ENCODE assay signal across 24 cellular contexts in genomic region chr12:105256011-105256410, GRCh38. TPM values are rescaled to one million over a fixed set of nuclear protein-coding genes. Genes with fewer than 3 reads are reported as not detected.
A peak's percentile ranks its signal among the peaks of the same experiment; 100 is the strongest.
DNase-seq lines count a peak whose midpoint lies in the region; TF ChIP-seq lines count a peak whose summit lies in the region.
"Had no signal": no experiment of that assay in that cellular context is flagged by ENCODE, and none has a peak within 500 bp of the region (broad histone marks: within the 10 kb centered on the region; RNA-seq: fewer than 3 reads in every experiment).

No MANE protein-coding gene starts in this region.

- no peak overlapping the region for H3K4me3 Mint-ChIP-seq in CD4-positive, alpha-beta memory T cell
- H3K4me3 Mint-ChIP-seq: activated naive CD8-positive, alpha-beta T cell treated with anti-CD3 and anti-CD28 coated beads, Interleukin-2, amount 10 ng/mL, durations not matched to agents 7 days and 5 days; CD4-positive, CD25-positive, alpha-beta regulatory T cell; naive B cell had no signal

- H3K27me3 ChIP-seq in AG04450 (ENCODE audit: control insufficient read depth, insufficient read depth, low read length) = no peaks in the 10 kb centered on the region
- no peaks in the 10 kb centered on the region for H3K27me3 ChIP-seq in osteoblast (ENCODE audit: insufficient read depth, low read length)
- no peaks in the 10 kb centered on the region for H3K27me3 ChIP-seq in CD4-positive, alpha-beta memory T cell (ENCODE audit: insufficient read depth, low read length)
- H3K27me3 ChIP-seq: upper lobe of left lung had no signal

- H3K27ac ChIP-seq in AG04450 (ENCODE audit: low read depth, low read length) (peak overlapping the region; percentile 69), osteoblast (ENCODE audit: low read depth, low read length) (peak overlapping the region; percentile 91)
- no peak overlapping the region for H3K27ac ChIP-seq in CD4-positive, alpha-beta memory T cell (ENCODE audit: low read depth, low read length)
- H3K27ac ChIP-seq: upper lobe of left lung, WERI-Rb-1 had no signal

- H2AFZ ChIP-seq in osteoblast (ENCODE audit: low read length) = peak overlapping the region; percentile 8

- intact Hi-C loops in CD4-positive, alpha-beta memory T cell (cut with micrococcal nuclease) = no loop called here

- H3K4me2 ChIP-seq in osteoblast (ENCODE audit: insufficient read depth, low read length) = peak overlapping the region; percentile 11

- H3K4me3 ChIP-seq in AG04450 (ENCODE audit: low read depth, low read length) (no peak overlapping the region), osteoblast (ENCODE audit: insufficient read depth, low read length) (no peak overlapping the region)
- no peak overlapping the region for H3K4me3 ChIP-seq in CD4-positive, alpha-beta memory T cell (ENCODE audit: low read length in 2 of 2)
- H3K4me3 ChIP-seq: upper lobe of left lung had no signal

- H3K9me3 Mint-ChIP-seq in CD4-positive, alpha-beta memory T cell = no peaks in the 10 kb centered on the region

- CTCF ChIA-PET in AG04450 (lab: Charles Lee) = no interaction called here
- CTCF ChIA-PET in CD4-positive, alpha-beta memory T cell (lab: Charles Lee; ENCODE audit: partially characterized antibody) = no interaction called here

- POLR2A ChIA-PET in AG04450 (lab: Yijun Ruan, JAX) = interaction anchor here (2.7 kb wide), 1 partner anchor 20 kb away, joined by 13 read pairs; the partner anchor contains the start of gene APPL2
- POLR2A ChIA-PET in CD4-positive, alpha-beta memory T cell (lab: Charles Lee; ENCODE audit: partially characterized antibody) = no interaction called here

- H4K20me1 ChIP-seq in osteoblast (ENCODE audit: insufficient read depth, low read length) = no peaks in the 10 kb centered on the region

- H3K36me3 ChIP-seq in osteoblast (ENCODE audit: insufficient read depth, low read length) = no peaks in the 10 kb centered on the region
- no peaks in the 10 kb centered on the region for H3K36me3 ChIP-seq in CD4-positive, alpha-beta memory T cell (ENCODE audit: insufficient read depth, low read length)
- H3K36me3 ChIP-seq: upper lobe of left lung, WERI-Rb-1 had no signal

- H3K27me3 Mint-ChIP-seq in CD4-positive, alpha-beta memory T cell = peaks cover 5 to 9% of the 10 kb centered on the region in 2 donors
- H3K27me3 Mint-ChIP-seq: naive B cell had no signal

- peaks cover 60% of the 10 kb centered on the region for H3K4me1 ChIP-seq in osteoblast (ENCODE audit: insufficient read depth, low read length)
- no peaks in the 10 kb centered on the region for H3K4me1 ChIP-seq in CD4-positive, alpha-beta memory T cell (ENCODE audit: insufficient read depth, low read length)
- H3K4me1 ChIP-seq: upper lobe of left lung had no signal

- DNase-seq in AG04450 (ENCODE audit: low read depth, low spot score) (no peak), OCI-M1 (lab: John Stamatoyannopoulos, UW) (peak; percentile 40), amniotic epithelial cell (ENCODE audit: low read depth) (peak; percentile 73), osteoblast (ENCODE audit: insufficient read length, low spot score, missing footprints) (no peak), NCI-H510A (lab: John Stamatoyannopoulos, UW) (no peak), anterior cingulate cortex (lab: John Stamatoyannopoulos, UW) (no peak)
- no peak for DNase-seq in CD4-positive, alpha-beta memory T cell
- no peak for DNase-seq in stimulated activated CD4-positive, alpha-beta T cell treated with anti-CD3 and anti-CD28 coated beads, Interleukin-2, amount 100 ng/mL, for 48 hours
- DNase-seq: activated CD4-positive, alpha-beta T cell treated with anti-CD3 and anti-CD28 coated beads, Interleukin-2, amount 50 U/mL, for 1 hour; activated CD8-positive, alpha-beta memory T cell treated with anti-CD3 and anti-CD28 coated beads, Interleukin-2, amount 50 U/mL, for 4 hours; activated naive CD8-positive, alpha-beta T cell treated with anti-CD3 and anti-CD28 coated beads, Interleukin-2, amount 10 ng/mL, durations not matched to agents 7 days and 5 days; CD4-positive, CD25-positive, alpha-beta regulatory T cell; cortex of kidney; H7; left colon; mesendoderm; naive B cell; NCI-H1436; NCI-H2171 treated with DMSO at 0.1 percent for 48 hours; NCI-H526 treated with DMSO at 0.1 percent for 48 hours; stimulated activated CD4-positive, alpha-beta T cell treated with anti-CD3 and anti-CD28 coated beads, Interleukin-15, amount 100 ng/mL, for 24 hours; stimulated activated CD8-positive, alpha-beta memory T cell treated with anti-CD3 and anti-CD28 coated beads, Interleukin-4, amount 100 ng/mL, for 48 hours; upper lobe of left lung; WERI-Rb-1 had no signal

- H3K9me3 ChIP-seq in AG04450 (ENCODE audit: control insufficient read depth, insufficient read depth, low read length) (no peaks in the 10 kb centered on the region), osteoblast (ENCODE audit: low read depth, low read length) (no peaks in the 10 kb centered on the region)
- no peaks in the 10 kb centered on the region for H3K9me3 ChIP-seq in CD4-positive, alpha-beta memory T cell (ENCODE audit: control insufficient read depth in 1 of 2, low read length in 2 of 2)
- H3K9me3 ChIP-seq: upper lobe of left lung had no signal

- TF ChIP-seq CTCF in AG04450 (IDR thresholded peaks at IDR 0.05; ENCODE audit: low read depth, low read length) = no peak
- no peak for TF ChIP-seq CTCF in osteoblast (IDR thresholded peaks at IDR 0.05; ENCODE audit: extremely low read depth, low read depth, low read length)

- H3K79me2 ChIP-seq in osteoblast (ENCODE audit: insufficient read depth, low read length) = no peaks in the 10 kb centered on the region

- H3K36me3 Mint-ChIP-seq in CD4-positive, alpha-beta memory T cell = no peaks in the 10 kb centered on the region
- H3K36me3 Mint-ChIP-seq: activated naive CD8-positive, alpha-beta T cell treated with anti-CD3 and anti-CD28 coated beads, Interleukin-2, amount 10 ng/mL, durations not matched to agents 7 days and 5 days; CD4-positive, CD25-positive, alpha-beta regulatory T cell had no signal

- no peaks in the 10 kb centered on the region for H3K4me1 Mint-ChIP-seq in CD4-positive, alpha-beta memory T cell
- H3K4me1 Mint-ChIP-seq: activated naive CD8-positive, alpha-beta T cell treated with anti-CD3 and anti-CD28 coated beads, Interleukin-2, amount 10 ng/mL, durations not matched to agents 7 days and 5 days had no signal

- no peak overlapping the region for H3K27ac Mint-ChIP-seq in CD4-positive, alpha-beta memory T cell
- H3K27ac Mint-ChIP-seq: activated naive CD8-positive, alpha-beta T cell treated with anti-CD3 and anti-CD28 coated beads, Interleukin-2, amount 10 ng/mL, durations not matched to agents 7 days and 5 days; naive B cell had no signal

RNA-seq across cellular contexts. Expression of gene APPL2, which starts 20.0 kb away (rescaled TPM):
- polyA plus RNA-seq in AG04450 (2011; rRNA removed) = 37.8 and 50.1 TPM in 2 replicates
- 38.0 and 50.2 TPM in 2 replicates for polyA minus RNA-seq in AG04450 (2011; rRNA and poly(A)+ RNA removed)
- total RNA-seq in osteoblast = 67.0 and 91.3 TPM in 2 replicates
- total RNA-seq in CD4-positive, alpha-beta memory T cell = 10 to 100 TPM; 56.0 to 61.0 TPM
- 10 to 100 TPM in 1 of 2 donors, 1 to 10 TPM in 1; 8.8 to 15.1 TPM for polyA plus RNA-seq in CD4-positive, alpha-beta memory T cell

Comparison
In these comparisons a context has a peak if more than half of its experiments do, and no peak if none do; other contexts are left out.
1. DNase-seq: peak in OCI-M1 (single experiment) and amniotic epithelial cell (single experiment); none in AG04450 (single experiment), osteoblast (single experiment), NCI-H510A (single experiment), CD4-positive, alpha-beta memory T cell (0 of 5), anterior cingulate cortex (0 of 58) and stimulated activated CD4-positive, alpha-beta T cell treated with anti-CD3 and anti-CD28 coated beads, Interleukin-2, amount 100 ng/mL, for 48 hours (0 of 2).